In the genomic region with DNA sequence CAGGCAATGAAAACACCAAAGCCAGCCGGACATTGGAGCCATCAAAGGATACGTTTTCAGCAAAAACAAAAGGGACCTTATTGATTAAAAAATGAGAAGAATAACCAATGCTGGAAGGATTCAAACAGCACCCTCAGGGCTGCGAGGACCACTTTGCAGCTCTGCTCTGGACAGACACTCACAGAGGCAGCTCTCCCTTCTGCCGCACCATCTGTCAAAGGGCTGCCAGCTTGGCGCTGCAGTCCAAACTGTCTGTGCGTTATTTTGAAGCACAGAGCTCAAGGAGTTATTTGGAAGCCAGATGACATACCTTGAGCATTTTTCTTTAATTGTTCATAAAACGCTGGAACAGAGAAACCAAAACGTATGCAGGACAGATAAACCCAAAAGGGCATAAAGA, we compare ENCODE assay signal across 17 cellular contexts.
"Had no signal": no experiment of that assay in that cellular context is flagged by ENCODE, and none has a peak within 500 bp of the region (broad histone marks: within the 10 kb centered on the region; RNA-seq: fewer than 3 reads in every experiment).

No MANE protein-coding gene starts in this region.

- H3K4me3 Mint-ChIP-seq: activated CD4-positive, alpha-beta memory T cell treated with anti-CD3 and anti-CD28 coated beads for 36 hours; activated CD8-positive, alpha-beta memory T cell treated with anti-CD3 and anti-CD28 coated beads, Interleukin-2, amount 10 ng/mL, durations not matched to agents 7 days and 5 days; mesothelial cell of epicardium; neural crest cell; stimulated activated effector memory CD8-positive, alpha-beta T cell treated with anti-CD3 and anti-CD28 coated beads, Interleukin-12 subunit alpha, Interleukin-12 subunit beta, amount 100 ng/mL, for 72 hours; T-cell had no signal

- H3K4me1 Mint-ChIP-seq: activated CD8-positive, alpha-beta memory T cell treated with anti-CD3 and anti-CD28 coated beads, Interleukin-2, amount 10 ng/mL, durations not matched to agents 7 days and 5 days; stimulated activated effector memory CD8-positive, alpha-beta T cell treated with anti-CD3 and anti-CD28 coated beads, Interleukin-12 subunit alpha, Interleukin-12 subunit beta, amount 100 ng/mL, for 72 hours had no signal

- H3K27me3 Mint-ChIP-seq: activated CD4-positive, alpha-beta memory T cell treated with anti-CD3 and anti-CD28 coated beads for 36 hours; activated CD8-positive, alpha-beta memory T cell treated with anti-CD3 and anti-CD28 coated beads, Interleukin-2, amount 10 ng/mL, durations not matched to agents 7 days and 5 days; T-cell had no signal

- H3K9me3 Mint-ChIP-seq: activated CD4-positive, alpha-beta memory T cell treated with anti-CD3 and anti-CD28 coated beads for 36 hours; mesothelial cell of epicardium; neural crest cell; stimulated activated effector memory CD8-positive, alpha-beta T cell treated with anti-CD3 and anti-CD28 coated beads, Interleukin-12 subunit alpha, Interleukin-12 subunit beta, amount 100 ng/mL, for 72 hours; T-cell had no signal

- DNase-seq: activated CD4-positive, alpha-beta memory T cell treated with anti-CD3 and anti-CD28 coated beads for 36 hours; activated CD4-positive, alpha-beta T cell treated with anti-CD3 and anti-CD28 coated beads for 1 hour; activated CD8-positive, alpha-beta memory T cell treated with anti-CD3 and anti-CD28 coated beads, Interleukin-2, amount 10 ng/mL, durations not matched to agents 7 days and 5 days; activated naive CD4-positive, alpha-beta T cell treated with anti-CD3 and anti-CD28 coated beads, Interleukin-2, amount 50 U/mL, for 16 hours; activated T-cell treated with anti-CD3 and anti-CD28 coated beads, Interleukin-2, amount 50 U/mL, for 1 hour; adrenal gland; effector CD4-positive, alpha-beta T cell; foreskin fibroblast; left cardiac atrium; lower lobe of right lung; stimulated activated CD4-positive, alpha-beta T cell treated with anti-CD3 and anti-CD28 coated beads, Interleukin-12 subunit alpha, Interleukin-12 subunit beta, amount 100 ng/mL, for 4 hours; stimulated activated CD4-positive, alpha-beta T cell treated with anti-CD3 and anti-CD28 coated beads, Interleukin-2, amount 100 ng/mL, for 24 hours; T-cell; thyroid gland had no signal

- H3K27ac Mint-ChIP-seq: activated CD4-positive, alpha-beta memory T cell treated with anti-CD3 and anti-CD28 coated beads for 36 hours; activated CD8-positive, alpha-beta memory T cell treated with anti-CD3 and anti-CD28 coated beads, Interleukin-2, amount 10 ng/mL, durations not matched to agents 7 days and 5 days; mesothelial cell of epicardium; stimulated activated effector memory CD8-positive, alpha-beta T cell treated with anti-CD3 and anti-CD28 coated beads, Interleukin-12 subunit alpha, Interleukin-12 subunit beta, amount 100 ng/mL, for 72 hours; T-cell had no signal

- H3K36me3 Mint-ChIP-seq: activated CD8-positive, alpha-beta memory T cell treated with anti-CD3 and anti-CD28 coated beads, Interleukin-2, amount 10 ng/mL, durations not matched to agents 7 days and 5 days; stimulated activated effector memory CD8-positive, alpha-beta T cell treated with anti-CD3 and anti-CD28 coated beads, Interleukin-12 subunit alpha, Interleukin-12 subunit beta, amount 100 ng/mL, for 72 hours had no signal
